Comparison of ENCODE assay signal across 13 cellular contexts in genomic region chr2:43384143-43384542, GRCh38.
DNase-seq lines count a peak whose midpoint lies in the region; ATAC-seq and FAIRE-seq lines count a peak whose summit lies in the region.
"Had no signal": no experiment of that assay in that cellular context is flagged by ENCODE, and none has a peak within 500 bp of the region (broad histone marks: within the 10 kb centered on the region; RNA-seq: fewer than 3 reads in every experiment).

No MANE protein-coding gene starts in this region.

- FAIRE-seq in GM19239 (lab: Jason Lieb, UNC) = peak; percentile 83
- FAIRE-seq: HepG2, HTR-8/SVneo had no signal

- peaks cover 2 to 6% of the 10 kb centered on the region in 2 donors for H3K36me3 Mint-ChIP-seq in activated T-cell treated with anti-CD3 and anti-CD28 coated beads, Interleukin-2, amount 50 U/mL, for 72 hours (ENCODE audit: insufficient read depth in 2 of 2)
- peaks cover 44% of the 10 kb centered on the region for H3K36me3 Mint-ChIP-seq in activated T-cell treated with anti-CD3 and anti-CD28 coated beads, Interleukin-2, amount 50 U/mL, for 24 hours (ENCODE audit: low read depth)
- peaks cover 46% of the 10 kb centered on the region for H3K36me3 Mint-ChIP-seq in activated T-helper 2 cell treated with anti-CD3 and anti-CD28 coated beads, Interferon-gamma antibody, Interleukin-2, Interleukin-4, amounts not matched to agents 10 μg/mL and 5 μg/mL and 100 μg/mL, durations not matched to agents 14 hours and 24 hours and 36 hours (ENCODE audit: low read depth)
- H3K36me3 Mint-ChIP-seq in stimulated activated effector memory CD8-positive, alpha-beta T cell treated with anti-CD3 and anti-CD28 coated beads, Interleukin-12 subunit alpha, Interleukin-12 subunit beta, amount 100 ng/mL, for 72 hours = peaks cover 17% of the 10 kb centered on the region

- ATAC-seq in activated T-cell treated with anti-CD3 and anti-CD28 coated beads, Interleukin-2, amount 50 U/mL, for 72 hours (replicated peaks in 1 of 2) = peak; percentile 66 to 67
- peak; percentile 37 for ATAC-seq in stimulated activated effector memory CD8-positive, alpha-beta T cell treated with anti-CD3 and anti-CD28 coated beads, Interleukin-12 subunit alpha, Interleukin-12 subunit beta, amount 100 ng/mL, for 72 hours
- ATAC-seq in HG03159 (IDR thresholded peaks at IDR 0.05; ENCODE audit: unreplicated experiment) (no peak), HG03439 (IDR thresholded peaks at IDR 0.05; ENCODE audit: unreplicated experiment) (no peak)
- ATAC-seq: HepG2 had no signal

- no peaks in the 10 kb centered on the region for H3K27me3 Mint-ChIP-seq in activated T-cell treated with anti-CD3 and anti-CD28 coated beads, Interleukin-2, amount 50 U/mL, for 72 hours (ENCODE audit: low read depth)
- no peaks in the 10 kb centered on the region for H3K27me3 Mint-ChIP-seq in activated T-cell treated with anti-CD3 and anti-CD28 coated beads, Interleukin-2, amount 50 U/mL, for 24 hours
- H3K27me3 Mint-ChIP-seq in activated T-helper 2 cell treated with anti-CD3 and anti-CD28 coated beads, Interferon-gamma antibody, Interleukin-2, Interleukin-4, amounts not matched to agents 10 μg/mL and 5 μg/mL and 100 μg/mL, durations not matched to agents 14 hours and 24 hours and 36 hours (ENCODE audit: low read depth) = no peaks in the 10 kb centered on the region
- H3K27me3 Mint-ChIP-seq: CD4-positive, alpha-beta memory T cell had no signal

- H3K4me1 Mint-ChIP-seq in activated T-cell treated with anti-CD3 and anti-CD28 coated beads, Interleukin-2, amount 50 U/mL, for 72 hours (ENCODE audit: low read depth) = peaks cover 49% of the 10 kb centered on the region
- peaks cover 47% of the 10 kb centered on the region for H3K4me1 Mint-ChIP-seq in activated T-cell treated with anti-CD3 and anti-CD28 coated beads, Interleukin-2, amount 50 U/mL, for 24 hours (ENCODE audit: low read depth)
- peaks cover 45% of the 10 kb centered on the region for H3K4me1 Mint-ChIP-seq in activated T-helper 2 cell treated with anti-CD3 and anti-CD28 coated beads, Interferon-gamma antibody, Interleukin-2, Interleukin-4, amounts not matched to agents 10 μg/mL and 5 μg/mL and 100 μg/mL, durations not matched to agents 14 hours and 24 hours and 36 hours (ENCODE audit: low read depth)
- H3K4me1 Mint-ChIP-seq in stimulated activated effector memory CD8-positive, alpha-beta T cell treated with anti-CD3 and anti-CD28 coated beads, Interleukin-12 subunit alpha, Interleukin-12 subunit beta, amount 100 ng/mL, for 72 hours = peaks cover 21% of the 10 kb centered on the region

- peak in 1 of 2 donors; percentile 6 for DNase-seq in activated T-cell treated with anti-CD3 and anti-CD28 coated beads, Interleukin-2, amount 50 U/mL, for 72 hours
- no peak for DNase-seq in activated T-cell treated with anti-CD3 and anti-CD28 coated beads, Interleukin-2, amount 50 U/mL, for 24 hours
- DNase-seq in GM19239 (ENCODE audit: insufficient read length, low spot score) = no peak
- no peak for DNase-seq in activated T-helper 2 cell treated with anti-CD3 and anti-CD28 coated beads, Interferon-gamma antibody, Interleukin-2, Interleukin-4, amounts not matched to agents 10 μg/mL and 5 μg/mL and 100 μg/mL, durations not matched to agents 14 hours and 24 hours and 36 hours (ENCODE audit: low spot score)
- peak in 1 of 2 donors; percentile 42 for DNase-seq in stimulated activated effector memory CD8-positive, alpha-beta T cell treated with anti-CD3 and anti-CD28 coated beads, Interleukin-12 subunit alpha, Interleukin-12 subunit beta, amount 100 ng/mL, for 72 hours (ENCODE audit: low spot score in 2 of 2)
- DNase-seq in NCI-H2196 treated with DMSO at 0.1 percent for 48 hours (lab: John Stamatoyannopoulos, UW; ENCODE audit: unreplicated experiment) = no peak
- DNase-seq: ACHN; CD4-positive, alpha-beta memory T cell; DMS79 had no signal

- H3K4me3 Mint-ChIP-seq in activated T-cell treated with anti-CD3 and anti-CD28 coated beads, Interleukin-2, amount 50 U/mL, for 72 hours = peak overlapping the region in 1 of 2 donors; percentile 15
- no peak overlapping the region for H3K4me3 Mint-ChIP-seq in activated T-cell treated with anti-CD3 and anti-CD28 coated beads, Interleukin-2, amount 50 U/mL, for 24 hours
- H3K4me3 Mint-ChIP-seq in activated T-helper 2 cell treated with anti-CD3 and anti-CD28 coated beads, Interferon-gamma antibody, Interleukin-2, Interleukin-4, amounts not matched to agents 10 μg/mL and 5 μg/mL and 100 μg/mL, durations not matched to agents 14 hours and 24 hours and 36 hours (ENCODE audit: low read depth) = no peak overlapping the region
- H3K4me3 Mint-ChIP-seq in stimulated activated effector memory CD8-positive, alpha-beta T cell treated with anti-CD3 and anti-CD28 coated beads, Interleukin-12 subunit alpha, Interleukin-12 subunit beta, amount 100 ng/mL, for 72 hours = no peak overlapping the region
- H3K4me3 Mint-ChIP-seq: CD4-positive, alpha-beta memory T cell had no signal

- H3K9me3 Mint-ChIP-seq in activated T-cell treated with anti-CD3 and anti-CD28 coated beads, Interleukin-2, amount 50 U/mL, for 72 hours = no peaks in the 10 kb centered on the region
- H3K9me3 Mint-ChIP-seq in activated T-cell treated with anti-CD3 and anti-CD28 coated beads, Interleukin-2, amount 50 U/mL, for 24 hours = no peaks in the 10 kb centered on the region
- H3K9me3 Mint-ChIP-seq in activated T-helper 2 cell treated with anti-CD3 and anti-CD28 coated beads, Interferon-gamma antibody, Interleukin-2, Interleukin-4, amounts not matched to agents 10 μg/mL and 5 μg/mL and 100 μg/mL, durations not matched to agents 14 hours and 24 hours and 36 hours = no peaks in the 10 kb centered on the region
- no peaks in the 10 kb centered on the region for H3K9me3 Mint-ChIP-seq in stimulated activated effector memory CD8-positive, alpha-beta T cell treated with anti-CD3 and anti-CD28 coated beads, Interleukin-12 subunit alpha, Interleukin-12 subunit beta, amount 100 ng/mL, for 72 hours
- H3K9me3 Mint-ChIP-seq: CD4-positive, alpha-beta memory T cell had no signal

- no peak overlapping the region for H3K27ac Mint-ChIP-seq in activated T-cell treated with anti-CD3 and anti-CD28 coated beads, Interleukin-2, amount 50 U/mL, for 72 hours
- H3K27ac Mint-ChIP-seq in activated T-cell treated with anti-CD3 and anti-CD28 coated beads, Interleukin-2, amount 50 U/mL, for 24 hours = no peak overlapping the region
- peak overlapping the region; percentile 28 for H3K27ac Mint-ChIP-seq in activated T-helper 2 cell treated with anti-CD3 and anti-CD28 coated beads, Interferon-gamma antibody, Interleukin-2, Interleukin-4, amounts not matched to agents 10 μg/mL and 5 μg/mL and 100 μg/mL, durations not matched to agents 14 hours and 24 hours and 36 hours
- no peak overlapping the region for H3K27ac Mint-ChIP-seq in stimulated activated effector memory CD8-positive, alpha-beta T cell treated with anti-CD3 and anti-CD28 coated beads, Interleukin-12 subunit alpha, Interleukin-12 subunit beta, amount 100 ng/mL, for 72 hours
- H3K27ac Mint-ChIP-seq: CD4-positive, alpha-beta memory T cell had no signal

- intact Hi-C loops in activated T-helper 2 cell treated with anti-CD3 and anti-CD28 coated beads, Interferon-gamma antibody, Interleukin-2, Interleukin-4, amounts not matched to agents 10 μg/mL and 5 μg/mL and 100 μg/mL, durations not matched to agents 14 hours and 24 hours and 36 hours (cut with micrococcal nuclease) = no loop called here

Comparison
In these comparisons a context has a peak if more than half of its experiments do, and no peak if none do; other contexts are left out.
1. ATAC-seq: peak in activated T-cell treated with anti-CD3 and anti-CD28 coated beads, Interleukin-2, amount 50 U/mL, for 72 hours (2 of 2) and stimulated activated effector memory CD8-positive, alpha-beta T cell treated with anti-CD3 and anti-CD28 coated beads, Interleukin-12 subunit alpha, Interleukin-12 subunit beta, amount 100 ng/mL, for 72 hours (single experiment); none in HG03159 (single experiment) and HG03439 (single experiment).